Comparison of ENCODE assay signal across 8 cellular contexts in the genomic region with DNA sequence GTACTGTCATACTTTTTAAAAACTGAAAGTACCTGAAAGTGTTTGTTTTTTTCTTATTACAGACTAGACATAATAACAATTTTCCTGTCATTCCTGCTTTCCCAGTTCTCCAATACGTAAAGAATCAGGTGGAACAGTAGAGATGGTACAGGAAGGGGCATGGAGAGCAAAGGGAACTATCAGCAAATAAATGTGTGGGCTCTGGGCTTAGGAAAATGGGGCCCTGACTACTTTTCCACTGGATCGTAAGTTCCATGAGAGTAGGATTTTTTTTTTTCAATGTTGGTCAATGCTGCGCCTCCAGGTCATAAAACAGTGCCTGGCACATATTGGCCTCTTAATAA. TPM values are rescaled to one million over a fixed set of nuclear protein-coding genes. Genes with fewer than 3 reads are reported as not detected.
A peak's percentile ranks its signal among the peaks of the same experiment; 100 is the strongest.
DNase-seq lines count a peak whose midpoint lies in the region; ATAC-seq and TF ChIP-seq lines count a peak whose summit lies in the region.

No MANE protein-coding gene starts in this region.

- ATAC-seq in CD4-positive, alpha-beta T cell (ENCODE audit: poor library complexity): no peak
- ATAC-seq in HG03457 (IDR thresholded peaks at IDR 0.05; ENCODE audit: unreplicated experiment) (no peak), HG03469 (IDR thresholded peaks at IDR 0.05; ENCODE audit: unreplicated experiment) (no peak)

- no peak for TF ChIP-seq EP300 in ovary (IDR thresholded peaks at IDR 0.05)

- peaks cover 4% of the 10 kb centered on the region for H3K36me3 Mint-ChIP-seq in CD4-positive, alpha-beta T cell (ENCODE audit: low read depth)

- no peak for DNase-seq in CD4-positive, alpha-beta T cell
- peak; percentile 24 for DNase-seq in M059J (ENCODE audit: low read depth)
- DNase-seq in dorsolateral prefrontal cortex: no peak
- no peak for DNase-seq in ovary
- DNase-seq in middle frontal gyrus (ENCODE audit: extremely low spot score, low spot score): no peak
- no peak for DNase-seq in SHP77 (lab: John Stamatoyannopoulos, UW)

- peak overlapping the region; percentile 98 for H3K4me3 Mint-ChIP-seq in CD4-positive, alpha-beta T cell

- H3K9me3 ChIP-seq in CD4-positive, alpha-beta T cell (ENCODE audit: control insufficient read depth, low read length): no peaks in the 10 kb centered on the region
- H3K9me3 ChIP-seq in ovary: no peaks in the 10 kb centered on the region

- TF ChIP-seq CTCF in CD4-positive, alpha-beta T cell (IDR thresholded peaks at IDR 0.05): no peak
- TF ChIP-seq CTCF in dorsolateral prefrontal cortex (IDR thresholded peaks at IDR 0.05 in 54 of 56, conservative IDR thresholded peaks at IDR 0.05 in 2 of 56; ENCODE audit: low read depth in 1 of 56, partially characterized antibody in 56 of 56) (no peak), ovary (IDR thresholded peaks at IDR 0.05) (no peak)

- H3K27me3 Mint-ChIP-seq in CD4-positive, alpha-beta T cell: no peaks in the 10 kb centered on the region

- no peaks in the 10 kb centered on the region for H3K27me3 ChIP-seq in CD4-positive, alpha-beta T cell (ENCODE audit: control insufficient read depth, insufficient read depth, low read length)
- H3K27me3 ChIP-seq in dorsolateral prefrontal cortex: no peaks in the 10 kb centered on the region
- H3K27me3 ChIP-seq in ovary: no peaks in the 10 kb centered on the region

- H3K4me3 ChIP-seq in dorsolateral prefrontal cortex (peak overlapping the region; percentile 12 to 71 (median 55)), ovary (peak overlapping the region; percentile 39)

- H3K4me1 Mint-ChIP-seq in CD4-positive, alpha-beta T cell (ENCODE audit: low read depth): peaks cover 17% of the 10 kb centered on the region

- 42 to 47% (median 44%) methylated on average over 3 of the region's 3 CpGs for WGBS in ovary, 3 donors

- no peak for TF ChIP-seq POLR2A in ovary (IDR thresholded peaks at IDR 0.05)

- intact Hi-C loops in CD4-positive, alpha-beta T cell (cut with DNase I, micrococcal nuclease): loop anchor here in 1 of 2 experiments (2.0 kb wide), 1 partner anchor 15 kb away; the partner anchor contains the start of gene FAS
- intact Hi-C loops in dorsolateral prefrontal cortex (cut with DNase I) (no loop called here), ovary (cut with DNase I) (no loop called here)

- no peaks in the 10 kb centered on the region for H3K9me3 Mint-ChIP-seq in CD4-positive, alpha-beta T cell

- peak overlapping the region; percentile 38 for H3K27ac ChIP-seq in CD4-positive, alpha-beta T cell (ENCODE audit: low read depth, low read length)
- H3K27ac ChIP-seq in dorsolateral prefrontal cortex (peak overlapping the region in 44 of 59 donors; percentile 2 to 81 (median 54)), ovary (peak overlapping the region; percentile 54)

- H3K27ac Mint-ChIP-seq in CD4-positive, alpha-beta T cell: peak overlapping the region; percentile 87

- no peaks in the 10 kb centered on the region for H3K36me3 ChIP-seq in ovary

- peaks cover 20% of the 10 kb centered on the region for H3K4me1 ChIP-seq in ovary (ENCODE audit: insufficient read depth)

- CTCF ChIA-PET in CD4-positive, alpha-beta T cell (lab: Charles Lee): interaction anchor here (0.8 to 1.5 kb wide), 4 partner anchors 15 to 95 kb away, joined by 3 to 6 read pairs (median 4); partner anchors contain the start of genes FAS and STAMBPL1

- POLR2A ChIA-PET in CD4-positive, alpha-beta T cell (lab: Charles Lee): interaction anchor here (0.7 to 4.3 kb wide), 5 partner anchors 11 to 43 kb away, joined by 3 to 25 read pairs (median 3); partner anchors contain the start of gene FAS

RNA-seq across cellular contexts. Expression of gene FAS, which starts 15.2 kb away (rescaled TPM):
- 10 to 100 TPM; 23.8 to 28.2 TPM for total RNA-seq in CD4-positive, alpha-beta T cell
- 11.5 and 21.2 TPM in 2 replicates for total RNA-seq in M059J (2014; rRNA removed; shearing (Covaris generic))
- total RNA-seq in dorsolateral prefrontal cortex (10 to 100 TPM in 77 of 120 experiments, 1 to 10 TPM in 43; 3.2 to 28.4 (median 12.1) TPM), ovary (10 to 100 TPM; 41.4 to 75.9 (median 46.5) TPM)
- 10 to 100 TPM; 33.1 to 35.0 TPM for polyA plus RNA-seq in ovary

RNA-seq across cellular contexts. Expression of gene ACTA2, which starts 22.8 kb away (rescaled TPM):
- 1 to 10 TPM; 1.8 to 2.1 TPM for total RNA-seq in CD4-positive, alpha-beta T cell
- 79.1 and 99.1 TPM in 2 replicates for total RNA-seq in M059J (2014; rRNA removed; shearing (Covaris generic))
- 100 to 1,000 TPM in 8 of 120 experiments, 10 to 100 TPM in 106, 1 to 10 TPM in 6; 7.4 to 523 (median 26.5) TPM for total RNA-seq in dorsolateral prefrontal cortex
- total RNA-seq in ovary: 1,000 to 10,000 TPM in 2 of 7 donors, 100 to 1,000 TPM in 5; 154 to 1,797 (median 461) TPM
- polyA plus RNA-seq in ovary: 1,000 to 10,000 TPM in 1 of 2 donors, 100 to 1,000 TPM in 1; 777 to 5,219 TPM
